In the genomic region with DNA sequence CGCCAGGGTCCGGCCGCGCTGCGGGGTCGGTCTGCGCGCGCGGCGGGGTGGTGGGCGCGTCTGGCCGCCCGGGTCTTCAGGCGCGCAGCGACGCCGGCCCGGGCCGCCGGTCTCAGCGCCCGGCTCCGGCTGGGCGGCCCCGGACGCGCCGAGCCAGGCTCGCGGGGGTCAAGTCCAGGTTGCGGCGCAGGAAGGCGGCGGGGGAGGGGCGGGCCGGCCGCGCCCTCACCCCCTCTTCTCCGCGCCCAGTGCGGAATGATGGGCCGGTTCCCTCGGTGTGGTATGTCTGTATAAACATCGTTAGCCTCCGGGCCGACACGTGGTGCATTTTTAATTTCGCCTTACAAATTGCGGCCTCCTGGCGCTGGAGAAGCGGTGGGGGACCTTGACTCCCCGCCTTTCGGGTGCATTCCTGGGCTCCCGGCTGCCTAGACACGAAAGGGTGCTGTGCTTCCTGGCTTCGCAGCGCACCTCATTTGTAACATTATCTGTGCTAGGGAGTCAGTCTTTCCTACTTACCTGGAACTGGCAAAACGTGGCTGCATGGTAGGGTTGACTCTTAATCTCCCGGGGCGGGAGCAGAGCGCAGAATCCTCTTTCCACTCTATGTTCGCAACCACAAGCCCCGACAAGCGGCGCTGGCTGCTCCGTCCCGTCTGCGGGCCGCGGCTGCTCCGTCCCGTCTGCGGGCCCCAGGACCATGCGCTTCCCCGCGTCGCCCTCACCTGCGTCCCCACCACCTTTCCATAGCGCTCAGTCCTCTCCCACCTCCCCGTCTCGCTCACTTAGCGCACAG, we compare ENCODE assay signal across 1 cellular context.
TF ChIP-seq lines count a peak whose summit lies in the region.

No MANE protein-coding gene starts in this region.

TF ChIP-seq in WTC11, 78 proteins besides CTCF, POLR2A, EP300 and RAD21 (continued from another document):
- TF ChIP-seq GTF2I (CRISPR knock-in tag; conservative IDR thresholded peaks at IDR 0.05): peak; percentile 84
